1 cellular context compared by ENCODE assay signal in the genomic region with DNA sequence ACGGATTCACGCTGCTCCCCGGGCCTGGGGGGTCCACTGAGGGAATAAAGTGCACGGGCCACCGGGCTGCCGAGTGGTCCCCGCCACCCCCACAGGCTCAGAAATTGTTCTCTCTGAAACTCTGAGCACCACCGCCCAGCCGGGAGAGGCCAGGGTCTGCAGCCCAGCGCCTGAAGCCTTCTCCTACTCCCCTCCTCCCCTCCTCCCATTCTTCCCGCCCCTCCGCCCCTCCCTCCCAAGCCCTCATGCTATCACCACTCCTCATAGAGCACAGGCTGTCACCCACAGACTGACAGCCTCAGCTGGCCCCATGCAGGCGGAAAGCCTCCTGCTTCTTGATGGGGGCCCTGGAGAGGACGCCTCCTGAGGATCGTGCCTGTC.
TF ChIP-seq lines count a peak whose summit lies in the region.

No MANE protein-coding gene starts in this region.

TF ChIP-seq in HepG2, 621 proteins besides CTCF, POLR2A, EP300 and RAD21:
- TF ChIP-seq MATR3 (CRISPR knock-in tag; IDR thresholded peaks at IDR 0.05), result no peak
- TF ChIP-seq PCBP1 (IDR thresholded peaks at IDR 0.05; ENCODE audit: borderline replicate concordance, low read depth, low read length), result peak; percentile 68; the same call in 1 of the 2 replicates
